Comparison of ENCODE assay signal across 17 cellular contexts in genomic region chr4:112213850-112214249, GRCh38. TPM values are rescaled to one million over a fixed set of nuclear protein-coding genes. Genes with fewer than 3 reads are reported as not detected.
DNase-seq lines count a peak whose midpoint lies in the region; ATAC-seq, FAIRE-seq and TF ChIP-seq lines count a peak whose summit lies in the region.
"Had no signal": no experiment of that assay in that cellular context is flagged by ENCODE, and none has a peak within 500 bp of the region (broad histone marks: within the 10 kb centered on the region; RNA-seq: fewer than 3 reads in every experiment).

No MANE protein-coding gene starts in this region.

- peak overlapping the region; percentile 81 for H3K4me2 ChIP-seq in OCI-LY3 (ENCODE audit: low read length)
- no peak overlapping the region for H3K4me2 ChIP-seq in endothelial cell of umbilical vein (ENCODE audit: insufficient read depth, low read length)

- H4K20me1 ChIP-seq in OCI-LY3 (ENCODE audit: insufficient read depth, low read length) (no peaks in the 10 kb centered on the region), endothelial cell of umbilical vein (replicated peaks; ENCODE audit: control insufficient read depth, extremely low read depth, insufficient read depth, low read length) (no peaks in the 10 kb centered on the region)

- TF ChIP-seq CTCF in OCI-LY3 (IDR thresholded peaks at IDR 0.05; ENCODE audit: low read depth, low read length) = no peak
- no peak for TF ChIP-seq CTCF in endothelial cell of umbilical vein (IDR thresholded peaks at IDR 0.05; ENCODE audit: extremely low read depth in 1 of 2, insufficient read depth in 1 of 2, low read depth in 1 of 2, low read length in 2 of 2)
- no peak for TF ChIP-seq CTCF in upper lobe of right lung (IDR thresholded peaks at IDR 0.05)

- DNase-seq in H4 (ENCODE audit: low spot score) = peak; percentile 75
- DNase-seq in endothelial cell of umbilical vein (ENCODE audit: low read depth, low spot score) = peak; percentile 19
- DNase-seq in upper lobe of right lung = no peak
- DNase-seq in stimulated activated naive CD4-positive, alpha-beta T cell treated with Interleukin-2 at 50 U/mL for 16 hours (lab: John Stamatoyannopoulos, UW) = no peak
- DNase-seq: activated CD4-positive, CD25-positive, alpha-beta regulatory T cell treated with anti-CD3 and anti-CD28 coated beads, Interleukin-2, amount 50 U/mL, for 72 hours; activated T-cell treated with anti-CD3 and anti-CD28 coated beads, Interleukin-2, amount 50 U/mL, for 4 hours; effector memory CD8-positive, alpha-beta T cell; hypothalamus; NCI-H1436 treated with DMSO at 0.1 percent for 48 hours; NCI-H82; occipital lobe; stimulated activated CD8-positive, alpha-beta memory T cell treated with anti-CD3 and anti-CD28 coated beads, Interleukin-4, amount 100 ng/mL, for 48 hours had no signal

- H3K9me3 ChIP-seq in OCI-LY3 (ENCODE audit: insufficient read depth, low read length) (peaks cover 12% of the 10 kb centered on the region; the same call in 1 of the 2 replicates), endothelial cell of umbilical vein (replicated peaks; ENCODE audit: control insufficient read depth, insufficient read depth, low read length) (no peaks in the 10 kb centered on the region), upper lobe of right lung (no peaks in the 10 kb centered on the region)

- H3K9ac ChIP-seq in OCI-LY3 (ENCODE audit: low read length) = peak overlapping the region; percentile 67
- H3K9ac ChIP-seq in endothelial cell of umbilical vein (replicated peaks; ENCODE audit: extremely low read depth, insufficient read depth, low read length) = no peak overlapping the region

- ATAC-seq in upper lobe of right lung = peak; percentile 47
- ATAC-seq in GM19452 (IDR thresholded peaks at IDR 0.05; ENCODE audit: unreplicated experiment) = no peak
- ATAC-seq in GM18498 (IDR thresholded peaks at IDR 0.05; ENCODE audit: unreplicated experiment) = no peak
- ATAC-seq: effector memory CD8-positive, alpha-beta T cell had no signal

- H3K27ac ChIP-seq in OCI-LY3 (ENCODE audit: low read length) (peak overlapping the region; percentile 92), endothelial cell of umbilical vein (ENCODE audit: insufficient read depth, low read depth, low read length) (no peak overlapping the region), upper lobe of right lung (no peak overlapping the region)

- FAIRE-seq in endothelial cell of umbilical vein (lab: Jason Lieb, UNC) = no peak
- FAIRE-seq: H54 had no signal

- TF ChIP-seq POLR2A in endothelial cell of umbilical vein (IDR thresholded peaks at IDR 0.05; ENCODE audit: low read depth, low read length) = no peak

- intact Hi-C loops in endothelial cell of umbilical vein (cut with micrococcal nuclease) = loop anchor here (1.0 to 5.0 kb wide), 3 partner anchors 17 to 553 kb away; partner anchors contain the start of gene AP1AR
- intact Hi-C loops in upper lobe of right lung (cut with DNase I) = no loop called here

- peak overlapping the region; percentile 27 for H2AFZ ChIP-seq in OCI-LY3 (ENCODE audit: low read depth, low read length)
- H2AFZ ChIP-seq in endothelial cell of umbilical vein (ENCODE audit: low read depth, low read length) = no peak overlapping the region

- CTCF ChIA-PET in endothelial cell of umbilical vein (lab: Charles Lee) = interaction anchor here (0.6 to 5.4 kb wide), 19 partner anchors 10 to 391 kb away, joined by 3 to 55 read pairs (median 6); partner anchors contain the start of gene AP1AR

- peak overlapping the region; percentile 47 for H3K4me3 ChIP-seq in OCI-LY3 (ENCODE audit: low read length)
- H3K4me3 ChIP-seq in endothelial cell of umbilical vein (replicated peaks in 1 of 3; ENCODE audit: insufficient read depth in 1 of 3, low read depth in 1 of 3, low read length in 3 of 3) = no peak overlapping the region
- H3K4me3 ChIP-seq in upper lobe of right lung = no peak overlapping the region
- H3K4me3 ChIP-seq: lung had no signal

- H3K9me1 ChIP-seq in endothelial cell of umbilical vein (replicated peaks; ENCODE audit: control insufficient read depth, extremely low read depth, insufficient read depth, low read length) = no peaks in the 10 kb centered on the region

- H3K79me2 ChIP-seq in OCI-LY3 (ENCODE audit: low read length) (no peaks in the 10 kb centered on the region), endothelial cell of umbilical vein (ENCODE audit: control insufficient read depth, insufficient read depth, low read length) (no peaks in the 10 kb centered on the region)

- peaks cover 32% of the 10 kb centered on the region for H3K4me1 ChIP-seq in OCI-LY3 (ENCODE audit: low read length)
- no peaks in the 10 kb centered on the region for H3K4me1 ChIP-seq in endothelial cell of umbilical vein (ENCODE audit: control insufficient read depth, extremely low read depth, insufficient read depth, low read length)
- no peaks in the 10 kb centered on the region for H3K4me1 ChIP-seq in upper lobe of right lung

- peaks cover 13% of the 10 kb centered on the region for H3K36me3 ChIP-seq in OCI-LY3 (replicated peaks; ENCODE audit: low read depth, low read length)
- no peaks in the 10 kb centered on the region for H3K36me3 ChIP-seq in endothelial cell of umbilical vein (ENCODE audit: control insufficient read depth in 2 of 2, extremely low read depth in 1 of 2, insufficient read depth in 2 of 2, low read length in 2 of 2)
- no peaks in the 10 kb centered on the region for H3K36me3 ChIP-seq in upper lobe of right lung

- dilution Hi-C loops in endothelial cell of umbilical vein (cut with MboI; ENCODE audit: extremely low pct_ligation_motif_present, low sequenced_read_pairs) = no loop called here

- H3K27me3 ChIP-seq in OCI-LY3 (ENCODE audit: low read depth, low read length) (no peaks in the 10 kb centered on the region), endothelial cell of umbilical vein (ENCODE audit: control insufficient read depth in 2 of 2, insufficient read depth in 2 of 2, low read length in 2 of 2) (no peaks in the 10 kb centered on the region), upper lobe of right lung (no peaks in the 10 kb centered on the region)

- BruUV-seq in endothelial cell of umbilical vein (replicated peaks; lab: Mats Ljungman, UMichigan) = no TSS peak

- POLR2A ChIA-PET in endothelial cell of umbilical vein (lab: Charles Lee) = no interaction called here

TF ChIP-seq in endothelial cell of umbilical vein, 7 proteins besides CTCF, POLR2A, EP300 and RAD21:
- TF ChIP-seq POLR2AphosphoS5 (IDR thresholded peaks at IDR 0.05; ENCODE audit: insufficient read depth, low read depth, low read length) = no peak
- no peak for TF ChIP-seq GATA2 (IDR thresholded peaks at IDR 0.05; ENCODE audit: insufficient read depth, insufficient read length, low read depth, low read length)
- TF ChIP-seq FOS (IDR thresholded peaks at IDR 0.05; ENCODE audit: borderline replicate concordance, insufficient read depth, low read length) = no peak
- no peak for TF ChIP-seq MAX (IDR thresholded peaks at IDR 0.05; ENCODE audit: insufficient read depth, insufficient read length)
- no peak for TF ChIP-seq EZH2 (IDR thresholded peaks at IDR 0.05; ENCODE audit: borderline replicate concordance, low read depth, low read length, severe bottlenecking)
- TF ChIP-seq JUN (IDR thresholded peaks at IDR 0.05; ENCODE audit: borderline replicate concordance, insufficient read depth, insufficient read length, low read depth) = no peak
- no peak for TF ChIP-seq MYC (IDR thresholded peaks at IDR 0.05; ENCODE audit: low read depth, low read length)

RNA-seq across cellular contexts. Expression of gene AP1AR, which starts 17.7 kb away (rescaled TPM):
- total RNA-seq in H4 (2014; rRNA removed; shearing (Covaris generic)) = 20.1 and 22.9 TPM in 2 replicates
- total RNA-seq in endothelial cell of umbilical vein (18.6 and 20.6 TPM in 2 replicates), upper lobe of right lung (16.6 TPM)
- 4.8 and 6.6 TPM in 2 replicates for polyA plus RNA-seq in endothelial cell of umbilical vein
- polyA plus RNA-seq in endothelial cell of umbilical vein (2011; cell fraction: cytosol; rRNA removed) = 7.2 and 8.2 TPM in 2 replicates
- polyA plus RNA-seq in endothelial cell of umbilical vein (2011; cell fraction: nucleus; rRNA removed) = 11.1 and 18.0 TPM in 2 replicates
- polyA plus RNA-seq in endothelial cell of umbilical vein (2012) = 12.2 and 14.9 TPM in 2 replicates
- polyA minus RNA-seq in endothelial cell of umbilical vein = 4.7 and 5.1 TPM in 2 replicates
- 12.9 TPM for polyA minus RNA-seq in endothelial cell of umbilical vein (2011; cell fraction: cytosol; rRNA and poly(A)+ RNA removed)
- polyA minus RNA-seq in endothelial cell of umbilical vein (2011; cell fraction: nucleus; rRNA and poly(A)+ RNA removed) = 7.2 and 12.3 TPM in 2 replicates

Comparison
In these comparisons a context has a peak if more than half of its experiments do, and no peak if none do; other contexts are left out.
1. DNase-seq: peak in H4 (single experiment) and endothelial cell of umbilical vein (single experiment); none in upper lobe of right lung (single experiment) and stimulated activated naive CD4-positive, alpha-beta T cell treated with Interleukin-2 at 50 U/mL for 16 hours (single experiment).